Comparison of ENCODE assay signal across 1 cellular context in the genomic region with DNA sequence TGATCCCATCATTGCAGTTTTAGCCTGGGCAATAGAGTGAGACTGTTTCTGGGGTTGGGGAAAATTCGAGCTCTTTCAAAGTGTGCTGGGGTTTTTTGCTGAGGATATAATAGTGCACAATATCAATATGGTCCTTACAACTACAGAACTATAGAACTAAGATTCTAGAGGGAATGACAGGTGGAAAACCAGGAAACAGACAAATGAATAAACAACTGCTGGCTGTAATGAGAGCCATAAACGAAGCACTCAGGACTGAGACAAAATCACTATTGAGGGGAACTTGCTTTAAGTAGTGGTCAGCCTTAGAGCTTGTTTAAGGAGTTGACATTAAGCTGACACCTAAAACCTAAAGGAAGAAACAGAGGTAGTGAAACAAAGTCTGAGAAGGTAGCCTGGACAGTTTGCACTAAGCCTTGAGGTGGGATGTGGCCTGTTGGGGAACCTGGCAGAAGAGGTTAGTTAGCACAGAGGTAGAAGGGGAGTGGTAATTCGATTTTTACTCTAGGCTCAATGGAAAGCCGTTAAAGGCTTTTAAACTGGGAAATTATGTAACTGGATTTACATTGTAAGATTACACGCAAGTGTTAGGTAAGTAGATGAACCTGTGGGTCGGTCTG.
TF ChIP-seq lines count a peak whose summit lies in the region.

No MANE protein-coding gene starts in this region.

TF ChIP-seq in GM12878, 131 proteins besides CTCF, POLR2A, EP300 and RAD21 (continued from another document):
- TF ChIP-seq, protein P1, sequence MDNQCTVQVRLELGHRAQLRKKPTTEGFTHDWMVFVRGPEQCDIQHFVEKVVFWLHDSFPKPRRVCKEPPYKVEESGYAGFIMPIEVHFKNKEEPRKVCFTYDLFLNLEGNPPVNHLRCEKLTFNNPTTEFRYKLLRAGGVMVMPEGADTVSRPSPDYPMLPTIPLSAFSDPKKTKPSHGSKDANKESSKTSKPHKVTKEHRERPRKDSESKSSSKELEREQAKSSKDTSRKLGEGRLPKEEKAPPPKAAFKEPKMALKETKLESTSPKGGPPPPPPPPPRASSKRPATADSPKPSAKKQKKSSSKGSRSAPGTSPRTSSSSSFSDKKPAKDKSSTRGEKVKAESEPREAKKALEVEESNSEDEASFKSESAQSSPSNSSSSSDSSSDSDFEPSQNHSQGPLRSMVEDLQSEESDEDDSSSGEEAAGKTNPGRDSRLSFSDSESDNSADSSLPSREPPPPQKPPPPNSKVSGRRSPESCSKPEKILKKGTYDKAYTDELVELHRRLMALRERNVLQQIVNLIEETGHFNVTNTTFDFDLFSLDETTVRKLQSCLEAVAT (IDR thresholded peaks at IDR 0.05): no peak
- TF ChIP-seq YBX1 (IDR thresholded peaks at IDR 0.05) (no peak), GATAD2B (conservative IDR thresholded peaks at IDR 0.05; ENCODE audit: low read depth) (no peak), TARDBP (IDR thresholded peaks at IDR 0.05; ENCODE audit: borderline replicate concordance) (no peak), DPF2 (IDR thresholded peaks at IDR 0.05) (no peak), NFYA (IDR thresholded peaks at IDR 0.05; ENCODE audit: borderline replicate concordance, low read depth, low read length) (no peak), FOS (IDR thresholded peaks at IDR 0.05; ENCODE audit: borderline replicate concordance, extremely low read depth, insufficient read length) (no peak), RB1 (IDR thresholded peaks at IDR 0.05; ENCODE audit: borderline replicate concordance) (no peak), CREM (IDR thresholded peaks at IDR 0.05; ENCODE audit: low read depth) (no peak), SP1 (IDR thresholded peaks at IDR 0.05; ENCODE audit: low read depth, low read length) (no peak), IKZF2 (IDR thresholded peaks at IDR 0.05) (no peak), SIN3A (IDR thresholded peaks at IDR 0.05; ENCODE audit: low read depth, low read length) (no peak), IRF4 (IDR thresholded peaks at IDR 0.05; ENCODE audit: low read depth, low read length) (no peak), SRF (IDR thresholded peaks at IDR 0.05; ENCODE audit: low read depth in 2 of 2, low read length in 2 of 2) (no peak), RELA (IDR thresholded peaks at IDR 0.05; ENCODE audit: borderline replicate concordance, partially characterized antibody) (no peak), ASH2L (IDR thresholded peaks at IDR 0.05; ENCODE audit: borderline replicate concordance, low read depth) (no peak), CHD2 (IDR thresholded peaks at IDR 0.05; ENCODE audit: borderline replicate concordance, low read depth, low read length) (no peak), NFIC (IDR thresholded peaks at IDR 0.05; ENCODE audit: low read depth, low read length) (no peak)
- TF ChIP-seq, protein P2, sequence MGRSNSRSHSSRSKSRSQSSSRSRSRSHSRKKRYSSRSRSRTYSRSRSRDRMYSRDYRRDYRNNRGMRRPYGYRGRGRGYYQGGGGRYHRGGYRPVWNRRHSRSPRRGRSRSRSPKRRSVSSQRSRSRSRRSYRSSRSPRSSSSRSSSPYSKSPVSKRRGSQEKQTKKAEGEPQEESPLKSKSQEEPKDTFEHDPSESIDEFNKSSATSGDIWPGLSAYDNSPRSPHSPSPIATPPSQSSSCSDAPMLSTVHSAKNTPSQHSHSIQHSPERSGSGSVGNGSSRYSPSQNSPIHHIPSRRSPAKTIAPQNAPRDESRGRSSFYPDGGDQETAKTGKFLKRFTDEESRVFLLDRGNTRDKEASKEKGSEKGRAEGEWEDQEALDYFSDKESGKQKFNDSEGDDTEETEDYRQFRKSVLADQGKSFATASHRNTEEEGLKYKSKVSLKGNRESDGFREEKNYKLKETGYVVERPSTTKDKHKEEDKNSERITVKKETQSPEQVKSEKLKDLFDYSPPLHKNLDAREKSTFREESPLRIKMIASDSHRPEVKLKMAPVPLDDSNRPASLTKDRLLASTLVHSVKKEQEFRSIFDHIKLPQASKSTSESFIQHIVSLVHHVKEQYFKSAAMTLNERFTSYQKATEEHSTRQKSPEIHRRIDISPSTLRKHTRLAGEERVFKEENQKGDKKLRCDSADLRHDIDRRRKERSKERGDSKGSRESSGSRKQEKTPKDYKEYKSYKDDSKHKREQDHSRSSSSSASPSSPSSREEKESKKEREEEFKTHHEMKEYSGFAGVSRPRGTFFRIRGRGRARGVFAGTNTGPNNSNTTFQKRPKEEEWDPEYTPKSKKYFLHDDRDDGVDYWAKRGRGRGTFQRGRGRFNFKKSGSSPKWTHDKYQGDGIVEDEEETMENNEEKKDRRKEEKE (IDR thresholded peaks at IDR 0.05): no peak
